Comparison of ENCODE assay signal across 9 cellular contexts in the genomic region with DNA sequence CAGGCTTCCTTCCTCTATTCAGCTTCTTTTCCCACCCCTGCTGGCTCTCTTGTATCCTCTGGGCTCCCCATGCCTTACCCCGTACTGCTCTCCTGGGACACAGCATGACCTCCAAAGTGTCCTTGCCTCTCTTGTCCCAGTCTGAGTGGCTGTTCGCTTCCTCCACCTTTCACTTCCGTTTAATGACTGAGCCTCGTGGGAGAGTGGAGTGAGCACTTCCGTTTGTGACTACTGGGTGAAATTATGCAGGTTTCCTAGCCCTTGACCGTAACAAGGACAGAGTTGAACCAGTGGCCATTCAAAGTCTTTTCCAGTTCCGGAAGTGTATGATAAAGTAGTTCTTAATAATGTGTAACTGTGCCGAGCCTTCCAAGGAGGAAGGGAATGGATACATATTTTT.
A peak's percentile ranks its signal among the peaks of the same experiment; 100 is the strongest.
DNase-seq lines count a peak whose midpoint lies in the region; ATAC-seq, FAIRE-seq and TF ChIP-seq lines count a peak whose summit lies in the region.
"Had no signal": no experiment of that assay in that cellular context is flagged by ENCODE, and none has a peak within 500 bp of the region (broad histone marks: within the 10 kb centered on the region; RNA-seq: fewer than 3 reads in every experiment).

No MANE protein-coding gene starts in this region.

- H3K27me3 ChIP-seq in H1 (replicated peaks in 1 of 4; ENCODE audit: control insufficient read depth in 3 of 4, extremely low read depth in 1 of 4, insufficient read depth in 3 of 4, low read length in 3 of 4): no peaks in the 10 kb centered on the region
- H3K27me3 ChIP-seq in subcutaneous abdominal adipose tissue (ENCODE audit: control insufficient read depth in 5 of 5, insufficient read depth in 4 of 5, low read length in 5 of 5): no peaks in the 10 kb centered on the region

- H2BK20ac ChIP-seq in H1 (ENCODE audit: low read length): no peak overlapping the region

- H3K9ac ChIP-seq in H1 (replicated peaks in 1 of 4; ENCODE audit: extremely low read depth in 1 of 4, low read depth in 3 of 4, low read length in 3 of 4): no peak overlapping the region
- no peak overlapping the region for H3K9ac ChIP-seq in subcutaneous abdominal adipose tissue (ENCODE audit: low read length in 5 of 5)

- H2BK12ac ChIP-seq in H1 (ENCODE audit: low read depth, low read length): no peak overlapping the region

- WGBS in H1 (ENCODE audit: extremely low coverage in 1 of 2, insufficient coverage in 1 of 2, insufficient read length in 1 of 2, insufficient replicate concordance in 2 of 2, low coverage in 1 of 2, low lambda C conversion rate in 2 of 2, missing lambda C conversion rate in 1 of 2), 2 experiments: 71% methylated on average over 8 of the region's 8 CpGs; no CpG with 5 or more reads in 1 of the 2 experiments

- H3K36me3 ChIP-seq in H1 (ENCODE audit: control insufficient read depth in 2 of 4, insufficient read depth in 4 of 4, low read length in 3 of 4) (no peaks in the 10 kb centered on the region), subcutaneous abdominal adipose tissue (ENCODE audit: control insufficient read depth in 5 of 5, insufficient read depth in 5 of 5, low read length in 5 of 5) (no peaks in the 10 kb centered on the region)

- H3K27ac ChIP-seq in H1 (ENCODE audit: low read depth, low read length): no peak overlapping the region
- peak overlapping the region; percentile 7 for H3K27ac ChIP-seq in subcutaneous abdominal adipose tissue (ENCODE audit: low read depth, low read length)

- H3K4me1 ChIP-seq in H1 (replicated peaks in 1 of 4; ENCODE audit: control insufficient read depth in 3 of 4, insufficient read depth in 4 of 4, low read length in 3 of 4) (peaks cover 0 to 29% (median 21%) of the 10 kb centered on the region in 4 experiments; a peak in 6 of 7 replicates), subcutaneous abdominal adipose tissue (ENCODE audit: control insufficient read depth in 5 of 5, insufficient read depth in 5 of 5, low read length in 5 of 5) (peaks cover 0 to 52% (median 35%) of the 10 kb centered on the region in 5 donors)

- H4K20me1 ChIP-seq in H1 (replicated peaks in 1 of 2; ENCODE audit: control insufficient read depth in 1 of 2, insufficient read depth in 2 of 2, low read length in 2 of 2): peaks cover 6 to 11% of the 10 kb centered on the region in 2 experiments

- no peak overlapping the region for H3K14ac ChIP-seq in H1 (ENCODE audit: insufficient read length)

- H3K18ac ChIP-seq in H1 (ENCODE audit: extremely low read depth, low read length): peak overlapping the region; percentile 43; the same call in 1 of the 2 replicates

- H3K4me3 Mint-ChIP-seq in activated CD8-positive, alpha-beta memory T cell treated with anti-CD3 and anti-CD28 coated beads, Interleukin-2, amount 10 ng/mL, durations not matched to agents 7 days and 5 days: no peak overlapping the region

- DNase-seq in activated CD8-positive, alpha-beta memory T cell treated with anti-CD3 and anti-CD28 coated beads, Interleukin-2, amount 10 ng/mL, durations not matched to agents 7 days and 5 days: no peak
- no peak for DNase-seq in activated CD8-positive, alpha-beta memory T cell treated with anti-CD3 and anti-CD28 coated beads for 24 hours
- DNase-seq in H1 (ENCODE audit: low read depth in 1 of 2, low spot score in 2 of 2) (no peak), glomerular visceral epithelial cell (ENCODE audit: extremely low spot score) (no peak), COR-L47 (lab: John Stamatoyannopoulos, UW) (no peak)
- DNase-seq in stimulated activated CD4-positive, alpha-beta T cell treated with anti-CD3 and anti-CD28 coated beads, Interleukin-4, amount 100 ng/mL, for 4 hours: no peak

- no peak for TF ChIP-seq EP300 in H1 (IDR thresholded peaks at IDR 0.05; ENCODE audit: borderline replicate concordance in 1 of 2, low read depth in 2 of 2, low read length in 2 of 2)

- no peak overlapping the region for H4K91ac ChIP-seq in H1 (replicated peaks; ENCODE audit: insufficient read length, low read length)

- H3K9me3 ChIP-seq in H1 (ENCODE audit: insufficient read depth in 2 of 2, low read depth in 1 of 2, low read length in 1 of 2): no peaks in the 10 kb centered on the region
- no peaks in the 10 kb centered on the region for H3K9me3 ChIP-seq in subcutaneous abdominal adipose tissue (ENCODE audit: control insufficient read depth in 5 of 5, low read length in 5 of 5)

- no peak overlapping the region for H2BK120ac ChIP-seq in H1 (replicated peaks; ENCODE audit: low read depth, low read length)

- H3K4me2 ChIP-seq in H1 (ENCODE audit: insufficient read depth in 1 of 2, low read depth in 2 of 2, low read length in 2 of 2): no peak overlapping the region

- no peaks in the 10 kb centered on the region for H3K23me2 ChIP-seq in H1 (ENCODE audit: low read depth, low read length)

- H3K79me1 ChIP-seq in H1 (ENCODE audit: low read depth, low read length): peaks cover 10% of the 10 kb centered on the region; the same call in 1 of the 2 replicates

- H2AFZ ChIP-seq in H1 (ENCODE audit: low read length): no peak overlapping the region

- H3K4me1 Mint-ChIP-seq in activated CD8-positive, alpha-beta memory T cell treated with anti-CD3 and anti-CD28 coated beads, Interleukin-2, amount 10 ng/mL, durations not matched to agents 7 days and 5 days: peaks cover 20% of the 10 kb centered on the region

- no peak overlapping the region for H2AK5ac ChIP-seq in H1 (ENCODE audit: low read depth, low read length)

- no peak for TF ChIP-seq RAD21 in H1 (IDR thresholded peaks at IDR 0.05 in 1 of 2, conservative IDR thresholded peaks at IDR 0.05 in 1 of 2; ENCODE audit: low read depth in 2 of 2, low read length in 2 of 2)

- H3K36me3 Mint-ChIP-seq in activated CD8-positive, alpha-beta memory T cell treated with anti-CD3 and anti-CD28 coated beads, Interleukin-2, amount 10 ng/mL, durations not matched to agents 7 days and 5 days: peaks cover 4% of the 10 kb centered on the region

- H3K79me2 ChIP-seq in H1 (ENCODE audit: control insufficient read depth in 1 of 2, insufficient read depth in 2 of 2, low read length in 2 of 2): peaks cover 0 to 98% of the 10 kb centered on the region in 2 experiments; a peak in 3 of 4 replicates

- H3K4me3 ChIP-seq in H1 (ENCODE audit: extremely low read depth in 1 of 4, insufficient read depth in 2 of 4, low read depth in 3 of 4, low read length in 4 of 4): no peak overlapping the region
- H3K4me3 ChIP-seq in subcutaneous abdominal adipose tissue (ENCODE audit: low read depth in 1 of 5, low read length in 5 of 5): peak overlapping the region in 1 of 5 donors; percentile 13

- FAIRE-seq in H1 (lab: Jason Lieb, UNC): peak; percentile 28
- FAIRE-seq: islet of Langerhans had no signal

- no peak for ATAC-seq in activated CD8-positive, alpha-beta memory T cell treated with anti-CD3 and anti-CD28 coated beads, Interleukin-2, amount 10 ng/mL, durations not matched to agents 7 days and 5 days
- ATAC-seq in HG03469 (IDR thresholded peaks at IDR 0.05; ENCODE audit: unreplicated experiment): peak; percentile 66

- H3K27me3 Mint-ChIP-seq in activated CD8-positive, alpha-beta memory T cell treated with anti-CD3 and anti-CD28 coated beads, Interleukin-2, amount 10 ng/mL, durations not matched to agents 7 days and 5 days: no peaks in the 10 kb centered on the region

- H2BK15ac ChIP-seq in H1 (ENCODE audit: low read length): no peak overlapping the region

- no peak for TF ChIP-seq CTCF in H1 (IDR thresholded peaks at IDR 0.05; ENCODE audit: control extremely low read depth in 1 of 3, insufficient read depth in 1 of 3, low read depth in 1 of 3, low read length in 3 of 3)

- no peak overlapping the region for H3K23ac ChIP-seq in H1 (ENCODE audit: insufficient read length)

- peak overlapping the region; percentile 67 for H3K27ac Mint-ChIP-seq in activated CD8-positive, alpha-beta memory T cell treated with anti-CD3 and anti-CD28 coated beads, Interleukin-2, amount 10 ng/mL, durations not matched to agents 7 days and 5 days

- POLR2A ChIA-PET in H1 (lab: Charles Lee; ENCODE audit: partially characterized antibody): interaction anchor here (0.7 kb wide), 1 partner anchor 57 kb away, joined by 3 read pairs; no protein-coding TSS in a partner anchor

- no peak overlapping the region for H4K8ac ChIP-seq in H1 (ENCODE audit: extremely low read depth, insufficient read depth, low read length)

- no peak overlapping the region for H3K56ac ChIP-seq in H1 (replicated peaks; ENCODE audit: insufficient read length, low read depth, low read length)

- TF ChIP-seq POLR2A in H1 (IDR thresholded peaks at IDR 0.05; ENCODE audit: control extremely low read depth in 1 of 2, low read depth in 2 of 2, low read length in 2 of 2): no peak

- CTCF ChIA-PET in activated CD8-positive, alpha-beta memory T cell treated with anti-CD3 and anti-CD28 coated beads, Interleukin-2, amount 10 ng/mL, durations not matched to agents 7 days and 5 days (lab: Charles Lee): no interaction called here
- CTCF ChIA-PET in H1 (lab: Charles Lee; ENCODE audit: partially characterized antibody): interaction anchor here (0.7 to 1.5 kb wide), 2 partner anchors 11 to 13 kb away, joined by 3 read pairs; no protein-coding TSS in a partner anchor

- H3K4ac ChIP-seq in H1 (replicated peaks; ENCODE audit: insufficient read length, low read depth, low read length): no peak overlapping the region

- no peaks in the 10 kb centered on the region for H3K9me3 Mint-ChIP-seq in activated CD8-positive, alpha-beta memory T cell treated with anti-CD3 and anti-CD28 coated beads, Interleukin-2, amount 10 ng/mL, durations not matched to agents 7 days and 5 days (ENCODE audit: low read depth)

- H2BK5ac ChIP-seq in H1 (ENCODE audit: low read depth, low read length): no peak overlapping the region

- H4K5ac ChIP-seq in H1 (ENCODE audit: insufficient read length, low read depth, low read length): no peak overlapping the region

TF ChIP-seq in H1, 55 proteins besides CTCF, POLR2A, EP300 and RAD21 (continues in another document):
- no peak for TF ChIP-seq SP2 (IDR thresholded peaks at IDR 0.05; ENCODE audit: low read length)
- TF ChIP-seq YY1 (IDR thresholded peaks at IDR 0.05; ENCODE audit: low read depth, low read length): no peak
- TF ChIP-seq POU5F1 (IDR thresholded peaks at IDR 0.05; ENCODE audit: low read depth, low read length): no peak
- TF ChIP-seq CTBP2 (IDR thresholded peaks at IDR 0.05; ENCODE audit: borderline replicate concordance, insufficient read depth, insufficient read length, low read length): no peak
- TF ChIP-seq TAF1 (IDR thresholded peaks at IDR 0.05; ENCODE audit: low read depth, low read length): no peak
- TF ChIP-seq HDAC6 (IDR thresholded peaks at IDR 0.05; ENCODE audit: low read depth, low read length): no peak
